ENCODE assay signal across 1 cellular context in the genomic region with DNA sequence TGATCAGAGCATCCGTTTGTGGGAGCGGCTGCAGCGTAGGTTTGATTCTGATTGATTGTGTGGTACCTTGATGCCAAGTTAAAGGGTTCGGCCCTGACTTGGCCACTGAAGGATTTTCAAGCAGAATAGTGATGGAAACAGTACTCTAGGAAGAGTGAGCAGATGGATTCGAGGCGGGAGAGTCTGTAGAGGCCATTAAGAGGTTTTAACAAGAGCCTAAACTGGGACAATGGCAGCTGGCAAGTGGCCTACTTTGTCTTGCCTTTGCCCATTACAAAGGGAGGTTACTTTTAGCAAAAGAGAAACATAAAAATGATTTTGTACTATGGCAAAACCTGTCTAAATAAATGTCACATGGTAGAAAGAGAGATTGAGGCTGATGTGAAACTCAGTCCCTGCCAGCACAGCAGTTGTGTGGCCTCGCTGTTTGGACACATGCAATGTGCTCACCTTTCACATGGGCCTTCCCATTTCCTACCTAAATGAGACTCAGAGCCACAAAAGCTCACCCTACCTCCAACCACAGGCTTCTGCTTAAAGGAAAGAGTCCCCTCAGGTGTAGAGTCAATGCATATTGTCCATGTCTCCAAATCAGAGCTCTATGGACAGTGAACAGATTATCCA.
TF ChIP-seq lines count a peak whose summit lies in the region.

No MANE protein-coding gene starts in this region.

TF ChIP-seq in GM23338, 12 proteins besides CTCF, POLR2A, EP300 and RAD21 (continued from another document):
- TF ChIP-seq, protein P1, sequence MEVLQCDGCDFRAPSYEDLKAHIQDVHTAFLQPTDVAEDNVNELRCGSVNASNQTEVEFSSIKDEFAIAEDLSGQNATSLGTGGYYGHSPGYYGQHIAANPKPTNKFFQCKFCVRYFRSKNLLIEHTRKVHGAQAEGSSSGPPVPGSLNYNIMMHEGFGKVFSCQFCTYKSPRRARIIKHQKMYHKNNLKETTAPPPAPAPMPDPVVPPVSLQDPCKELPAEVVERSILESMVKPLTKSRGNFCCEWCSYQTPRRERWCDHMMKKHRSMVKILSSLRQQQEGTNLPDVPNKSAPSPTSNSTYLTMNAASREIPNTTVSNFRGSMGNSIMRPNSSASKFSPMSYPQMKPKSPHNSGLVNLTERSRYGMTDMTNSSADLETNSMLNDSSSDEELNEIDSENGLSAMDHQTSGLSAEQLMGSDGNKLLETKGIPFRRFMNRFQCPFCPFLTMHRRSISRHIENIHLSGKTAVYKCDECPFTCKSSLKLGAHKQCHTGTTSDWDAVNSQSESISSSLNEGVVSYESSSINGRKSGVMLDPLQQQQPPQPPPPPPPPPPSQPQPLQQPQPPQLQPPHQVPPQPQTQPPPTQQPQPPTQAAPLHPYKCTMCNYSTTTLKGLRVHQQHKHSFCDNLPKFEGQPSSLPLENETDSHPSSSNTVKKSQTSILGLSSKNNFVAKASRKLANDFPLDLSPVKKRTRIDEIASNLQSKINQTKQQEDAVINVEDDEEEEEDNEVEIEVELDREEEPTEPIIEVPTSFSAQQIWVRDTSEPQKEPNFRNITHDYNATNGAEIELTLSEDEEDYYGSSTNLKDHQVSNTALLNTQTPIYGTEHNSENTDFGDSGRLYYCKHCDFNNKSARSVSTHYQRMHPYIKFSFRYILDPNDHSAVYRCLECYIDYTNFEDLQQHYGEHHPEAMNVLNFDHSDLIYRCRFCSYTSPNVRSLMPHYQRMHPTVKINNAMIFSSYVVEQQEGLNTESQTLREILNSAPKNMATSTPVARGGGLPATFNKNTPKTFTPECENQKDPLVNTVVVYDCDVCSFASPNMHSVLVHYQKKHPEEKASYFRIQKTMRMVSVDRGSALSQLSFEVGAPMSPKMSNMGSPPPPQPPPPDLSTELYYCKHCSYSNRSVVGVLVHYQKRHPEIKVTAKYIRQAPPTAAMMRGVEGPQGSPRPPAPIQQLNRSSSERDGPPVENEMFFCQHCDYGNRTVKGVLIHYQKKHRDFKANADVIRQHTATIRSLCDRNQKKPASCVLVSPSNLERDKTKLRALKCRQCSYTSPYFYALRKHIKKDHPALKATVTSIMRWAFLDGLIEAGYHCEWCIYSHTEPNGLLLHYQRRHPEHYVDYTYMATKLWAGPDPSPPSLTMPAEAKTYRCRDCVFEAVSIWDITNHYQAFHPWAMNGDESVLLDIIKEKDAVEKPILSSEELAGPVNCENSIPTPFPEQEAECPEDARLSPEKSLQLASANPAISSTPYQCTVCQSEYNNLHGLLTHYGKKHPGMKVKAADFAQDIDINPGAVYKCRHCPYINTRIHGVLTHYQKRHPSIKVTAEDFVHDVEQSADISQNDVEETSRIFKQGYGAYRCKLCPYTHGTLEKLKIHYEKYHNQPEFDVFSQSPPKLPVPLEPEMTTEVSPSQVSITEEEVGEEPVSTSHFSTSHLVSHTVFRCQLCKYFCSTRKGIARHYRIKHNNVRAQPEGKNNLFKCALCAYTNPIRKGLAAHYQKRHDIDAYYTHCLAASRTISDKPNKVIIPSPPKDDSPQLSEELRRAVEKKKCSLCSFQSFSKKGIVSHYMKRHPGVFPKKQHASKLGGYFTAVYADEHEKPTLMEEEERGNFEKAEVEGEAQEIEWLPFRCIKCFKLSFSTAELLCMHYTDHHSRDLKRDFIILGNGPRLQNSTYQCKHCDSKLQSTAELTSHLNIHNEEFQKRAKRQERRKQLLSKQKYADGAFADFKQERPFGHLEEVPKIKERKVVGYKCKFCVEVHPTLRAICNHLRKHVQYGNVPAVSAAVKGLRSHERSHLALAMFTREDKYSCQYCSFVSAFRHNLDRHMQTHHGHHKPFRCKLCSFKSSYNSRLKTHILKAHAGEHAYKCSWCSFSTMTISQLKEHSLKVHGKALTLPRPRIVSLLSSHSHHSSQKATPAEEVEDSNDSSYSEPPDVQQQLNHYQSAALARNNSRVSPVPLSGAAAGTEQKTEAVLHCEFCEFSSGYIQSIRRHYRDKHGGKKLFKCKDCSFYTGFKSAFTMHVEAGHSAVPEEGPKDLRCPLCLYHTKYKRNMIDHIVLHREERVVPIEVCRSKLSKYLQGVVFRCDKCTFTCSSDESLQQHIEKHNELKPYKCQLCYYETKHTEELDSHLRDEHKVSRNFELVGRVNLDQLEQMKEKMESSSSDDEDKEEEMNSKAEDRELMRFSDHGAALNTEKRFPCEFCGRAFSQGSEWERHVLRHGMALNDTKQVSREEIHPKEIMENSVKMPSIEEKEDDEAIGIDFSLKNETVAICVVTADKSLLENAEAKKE (CRISPR knock-in tag; IDR thresholded peaks at IDR 0.05): no peak
- TF ChIP-seq POLR2AphosphoS5 (IDR thresholded peaks at IDR 0.05; ENCODE audit: low read depth): no peak
TF ChIP-seq in GM23338: peak in this region for 0.
